11 cellular contexts compared by ENCODE assay signal in genomic region chr11:9691865-9692264, GRCh38. TPM values are rescaled to one million over a fixed set of nuclear protein-coding genes. Genes with fewer than 3 reads are reported as not detected.
DNase-seq lines count a peak whose midpoint lies in the region; ATAC-seq and TF ChIP-seq lines count a peak whose summit lies in the region.
"Had no signal": no experiment of that assay in that cellular context is flagged by ENCODE, and none has a peak within 500 bp of the region (broad histone marks: within the 10 kb centered on the region; RNA-seq: fewer than 3 reads in every experiment).

No MANE protein-coding gene starts in this region.

- peaks cover 5 to 24% (median 11%) of the 10 kb centered on the region in 4 donors for H3K36me3 ChIP-seq in upper lobe of left lung

- TF ChIP-seq EP300 in upper lobe of left lung (IDR thresholded peaks at IDR 0.05), result no peak

- peak; percentile 57 for ATAC-seq in activated CD4-positive, CD25-positive, alpha-beta regulatory T cell treated with anti-CD3 and anti-CD28 coated beads, Interleukin-2, amount 50 U/mL, for 24 hours
- peak; percentile 73 for ATAC-seq in foreskin keratinocyte
- ATAC-seq in upper lobe of left lung (ENCODE audit: low FRiP score in 2 of 2), result no peak
- no peak for ATAC-seq in omental fat pad (ENCODE audit: low FRiP score)
- no peak for ATAC-seq in HG03442 (IDR thresholded peaks at IDR 0.05; ENCODE audit: unreplicated experiment)
- ATAC-seq: activated CD8-positive, alpha-beta T cell treated with anti-CD3 and anti-CD28 coated beads, Interleukin-2, amount 10 ng/mL, durations not matched to agents 7 days and 5 days; sciatic nerve had no signal

- TF ChIP-seq POLR2A in upper lobe of left lung (IDR thresholded peaks at IDR 0.05), result no peak

- H3K27ac ChIP-seq in foreskin keratinocyte, result peak overlapping the region; percentile 32
- peak overlapping the region in 3 of 4 donors; percentile 23 to 90 (median 87) for H3K27ac ChIP-seq in upper lobe of left lung

- H3K27me3 ChIP-seq in foreskin keratinocyte (no peaks in the 10 kb centered on the region), upper lobe of left lung (no peaks in the 10 kb centered on the region)

- H3K4me3 ChIP-seq in upper lobe of left lung, result no peak overlapping the region

- TF ChIP-seq CTCF in foreskin keratinocyte (conservative IDR thresholded peaks at IDR 0.05) (no peak), upper lobe of left lung (IDR thresholded peaks at IDR 0.05) (no peak), omental fat pad (IDR thresholded peaks at IDR 0.05) (no peak)

- no peak for DNase-seq in activated CD4-positive, CD25-positive, alpha-beta regulatory T cell (lab: John Stamatoyannopoulos, UW)
- DNase-seq in SKM-1 treated with dmso at 0.1 percent for 144 hours (lab: John Stamatoyannopoulos, UW; ENCODE audit: unreplicated experiment), result peak; percentile 79
- DNase-seq in foreskin keratinocyte, result peak; percentile 50 to 74
- DNase-seq in upper lobe of left lung, result no peak
- no peak for DNase-seq in omental fat pad (ENCODE audit: low spot score)
- DNase-seq in amygdala (lab: John Stamatoyannopoulos, UW), result no peak
- DNase-seq: activated CD8-positive, alpha-beta T cell treated with anti-CD3 and anti-CD28 coated beads, Interleukin-2, amount 10 ng/mL, durations not matched to agents 7 days and 5 days; NCI-H510A treated with DMSO at 0.1 percent for 48 hours had no signal

- H3K9me3 ChIP-seq in upper lobe of left lung, result no peaks in the 10 kb centered on the region

- H3K4me1 ChIP-seq in foreskin keratinocyte (peaks cover 60% of the 10 kb centered on the region), upper lobe of left lung (peaks cover 25 to 44% (median 28%) of the 10 kb centered on the region in 4 donors)

RNA-seq across cellular contexts. Expression of gene SWAP70, which starts 28.0 kb away (rescaled TPM):
- total RNA-seq in foreskin keratinocyte (31.5 and 31.7 TPM in 2 replicates), upper lobe of left lung (10 to 100 TPM; 31.4 to 80.4 (median 50.2) TPM), omental fat pad (10 to 100 TPM; 35.6 to 81.7 (median 61.0) TPM)
- polyA plus RNA-seq in foreskin keratinocyte, result 9.5 and 10.6 TPM in 2 replicates

Comparison
In these comparisons a context has a peak if more than half of its experiments do, and no peak if none do; other contexts are left out.
1. ATAC-seq: peak in activated CD4-positive, CD25-positive, alpha-beta regulatory T cell treated with anti-CD3 and anti-CD28 coated beads, Interleukin-2, amount 50 U/mL, for 24 hours (2 of 2) and foreskin keratinocyte (single experiment); none in upper lobe of left lung (0 of 2), omental fat pad (single experiment) and HG03442 (single experiment).
2. DNase-seq: peak in SKM-1 treated with dmso at 0.1 percent for 144 hours (single experiment) and foreskin keratinocyte (2 of 2); none in activated CD4-positive, CD25-positive, alpha-beta regulatory T cell (0 of 4), upper lobe of left lung (0 of 2), omental fat pad (single experiment) and amygdala (0 of 56).